ENCODE assay signal across 9 cellular contexts in the genomic region with DNA sequence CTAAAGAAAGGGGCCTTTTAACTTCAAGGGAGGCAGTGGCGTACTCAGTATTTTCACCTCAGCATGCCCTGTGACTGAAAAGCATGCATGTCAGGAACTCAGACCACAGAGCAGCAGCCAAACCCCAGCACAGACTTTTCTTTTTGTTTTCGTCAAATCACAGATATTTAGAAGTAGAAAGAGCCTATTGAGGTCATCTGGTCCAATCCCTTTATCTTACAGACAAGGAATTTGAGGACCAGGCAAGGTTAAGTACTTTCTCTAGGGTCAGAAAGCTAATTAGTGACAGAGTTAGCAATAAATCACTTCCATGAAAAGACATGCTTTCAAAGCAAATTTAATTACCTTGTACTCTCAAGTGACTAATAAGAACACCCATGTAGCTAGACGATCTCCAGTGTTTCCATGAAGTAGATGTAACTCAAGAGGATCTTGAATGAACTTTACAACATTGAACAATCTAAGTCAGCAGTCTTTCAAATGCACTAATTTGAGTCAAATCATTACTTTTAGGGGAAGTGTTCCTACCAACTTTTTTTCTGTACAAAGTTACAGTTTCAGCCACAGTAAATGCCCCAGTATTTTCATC. TPM values are rescaled to one million over a fixed set of nuclear protein-coding genes. Genes with fewer than 3 reads are reported as not detected.
DNase-seq lines count a peak whose midpoint lies in the region; ATAC-seq and TF ChIP-seq lines count a peak whose summit lies in the region.
"Had no signal": no experiment of that assay in that cellular context is flagged by ENCODE, and none has a peak within 500 bp of the region (broad histone marks: within the 10 kb centered on the region; RNA-seq: fewer than 3 reads in every experiment).

No MANE protein-coding gene starts in this region.

- ATAC-seq in GM19395 (IDR thresholded peaks at IDR 0.05; ENCODE audit: unreplicated experiment): peak; percentile 98
- ATAC-seq in HG03135 (IDR thresholded peaks at IDR 0.05; ENCODE audit: unreplicated experiment): peak; percentile 97
- ATAC-seq: T-cell had no signal

- in situ Hi-C loops in astrocyte of the spinal cord (cut with HindIII; ENCODE audit: low sequenced_read_pairs): no loop called here

- H3K4me3 ChIP-seq in BE2C (ENCODE audit: low read depth, low read length) (no peak overlapping the region), astrocyte of the spinal cord (ENCODE audit: low read depth, low read length) (no peak overlapping the region), vagina (no peak overlapping the region)

- DNase-seq in BE2C (peak; percentile 13), astrocyte of the spinal cord (ENCODE audit: low read depth, low spot score) (peak; percentile 48), Kasumi-1 (lab: John Stamatoyannopoulos, UW) (no peak), NK-92 (lab: John Stamatoyannopoulos, UW; ENCODE audit: unreplicated experiment) (no peak), NOMO-1 (lab: John Stamatoyannopoulos, UW; ENCODE audit: unreplicated experiment in 2 of 2) (no peak), vagina (ENCODE audit: extremely low spot score in 2 of 2) (no peak)
- DNase-seq: T-cell had no signal

- no peaks in the 10 kb centered on the region for H3K9me3 ChIP-seq in BE2C
- H3K9me3 ChIP-seq in vagina: no peaks in the 10 kb centered on the region

- no peak overlapping the region for H3K27ac ChIP-seq in vagina

- H3K27me3 ChIP-seq in BE2C (no peaks in the 10 kb centered on the region), vagina (no peaks in the 10 kb centered on the region)

- TF ChIP-seq POLR2A in vagina (IDR thresholded peaks at IDR 0.05): no peak

- H3K36me3 ChIP-seq in BE2C (no peaks in the 10 kb centered on the region), vagina (no peaks in the 10 kb centered on the region)

- intact Hi-C loops in vagina (cut with DNase I): no loop called here

- TF ChIP-seq CTCF in BE2C (IDR thresholded peaks at IDR 0.05; ENCODE audit: low read depth, low read length): no peak
- no peak for TF ChIP-seq CTCF in astrocyte of the spinal cord (IDR thresholded peaks at IDR 0.05; ENCODE audit: low read depth, low read length)
- no peak for TF ChIP-seq CTCF in vagina (IDR thresholded peaks at IDR 0.05)

- peaks cover 2% of the 10 kb centered on the region; the same call in 1 of the 2 replicates for H3K4me1 ChIP-seq in BE2C
- no peaks in the 10 kb centered on the region for H3K4me1 ChIP-seq in vagina

RNA-seq across cellular contexts. Expression of gene MOXD1, which starts 35.9 kb away (rescaled TPM):
- polyA plus RNA-seq in BE2C (2012; ENCODE audit: insufficient read depth, insufficient read length, low read depth): 0.49 TPM
- 16.0 TPM for total RNA-seq in vagina

Comparison
In these comparisons a context has a peak if more than half of its experiments do, and no peak if none do; other contexts are left out.
1. DNase-seq: peak in BE2C (single experiment) and astrocyte of the spinal cord (single experiment); none in Kasumi-1 (0 of 2), NK-92 (single experiment), NOMO-1 (0 of 2) and vagina (0 of 2).